In genomic region chr7:151080522-151081169, GRCh38 we compare ENCODE assay signal across 8 cellular contexts. TPM values are rescaled to one million over a fixed set of nuclear protein-coding genes. Genes with fewer than 3 reads are reported as not detected.
DNase-seq lines count a peak whose midpoint lies in the region; ATAC-seq and FAIRE-seq lines count a peak whose summit lies in the region.

Gene FASTK, minus strand, starts transcription at chr7:151080809. Its CDS starts 43 bp downstream, at chr7:151080766.

- peak; percentile 70 for FAIRE-seq in GM19239 (lab: Jason Lieb, UNC)

- ATAC-seq in HG03439 (IDR thresholded peaks at IDR 0.05; ENCODE audit: unreplicated experiment) (peak; percentile 75), left colon (peak; percentile 80)

- DNase-seq in Ammon's horn (ENCODE audit: low spot score) (peak; percentile 95), GM19239 (ENCODE audit: insufficient read length, low spot score) (peak; percentile 99), NCI-H524 treated with DMSO at 0.1 percent for 48 hours (lab: John Stamatoyannopoulos, UW) (peak; percentile 26), left colon (peak; percentile 91 to 93)
- DNase-seq in activated CD4-positive, alpha-beta T cell treated with anti-CD3 and anti-CD28 coated beads for 48 hours = peak; percentile 92
- DNase-seq in stimulated activated CD4-positive, alpha-beta T cell treated with anti-CD3 and anti-CD28 coated beads, Interleukin-1b, Interleukin-23, amount 100 ng/mL, for 4 hours (ENCODE audit: low read depth in 2 of 2) = peak; percentile 74 to 84

- peak within 1 kb of the TSS; percentile 93 for H3K27ac ChIP-seq in cingulate gyrus (ENCODE audit: low read depth, low read length)

- intact Hi-C loops in left colon (cut with DNase I, micrococcal nuclease) = no loop called here

RNA-seq across cellular contexts. Expression of gene FASTK, which starts in this region (rescaled TPM):
- total RNA-seq in left colon = 100 to 1,000 TPM in 1 of 2 donors, 10 to 100 TPM in 1; 82.0 to 108 TPM

Comparison
In these comparisons a context has a peak if more than half of its experiments do, and no peak if none do; other contexts are left out.
1. Peak in every context shown above with its lines: DNase-seq, ATAC-seq and H3K27ac ChIP-seq.
2. DNase-seq: peak in every context shown above with its lines; median percentile 99 in GM19239; 95 in Ammon's horn; 92 in activated CD4-positive, alpha-beta T cell treated with anti-CD3 and anti-CD28 coated beads for 48 hours; 92 in left colon; 79 in stimulated activated CD4-positive, alpha-beta T cell treated with anti-CD3 and anti-CD28 coated beads, Interleukin-1b, Interleukin-23, amount 100 ng/mL, for 4 hours; 26 in NCI-H524 treated with DMSO at 0.1 percent for 48 hours.